Comparison of ENCODE assay signal across 8 cellular contexts in genomic region chr2:166494140-166494544, GRCh38. TPM values are rescaled to one million over a fixed set of nuclear protein-coding genes. Genes with fewer than 3 reads are reported as not detected.
DNase-seq lines count a peak whose midpoint lies in the region; TF ChIP-seq lines count a peak whose summit lies in the region.

Gene SCN7A, minus strand, starts transcription at chr2:166494249. Its CDS starts 16,553 bp downstream, at chr2:166477696.

- no peak for TF ChIP-seq CTCF in fibroblast of villous mesenchyme (IDR thresholded peaks at IDR 0.05; ENCODE audit: insufficient read depth, low read depth, low read length)

- peak; percentile 56 for DNase-seq in DMS153 (lab: John Stamatoyannopoulos, UW)
- DNase-seq in NCI-H82 treated with DMSO at 0.1 percent for 48 hours (lab: John Stamatoyannopoulos, UW; ENCODE audit: unreplicated experiment): peak; percentile 32
- DNase-seq in fibroblast of villous mesenchyme (ENCODE audit: low read depth): peak; percentile 27
- DNase-seq in nucleus accumbens (lab: John Stamatoyannopoulos, UW): peak in 31 of 56 donors; percentile 1 to 63 (median 11)
- no peak for DNase-seq in Kasumi-1 (lab: John Stamatoyannopoulos, UW)
- DNase-seq in effector CD8-positive, alpha-beta T cell (lab: John Stamatoyannopoulos, UW): no peak
- DNase-seq in UCSD-AML1 (lab: John Stamatoyannopoulos, UW; ENCODE audit: unreplicated experiment): no peak
- DNase-seq in GDM1 (lab: John Stamatoyannopoulos, UW): no peak

- no peak within 1 kb of the TSS for H3K4me3 ChIP-seq in fibroblast of villous mesenchyme (ENCODE audit: low read depth, low read length)

RNA-seq across cellular contexts. Expression of gene SCN7A, which starts in this region (rescaled TPM):
- total RNA-seq in fibroblast of villous mesenchyme: under 0.01 and 0.32 TPM in 2 replicates

Comparison
In these comparisons a context has a peak if more than half of its experiments do, and no peak if none do; other contexts are left out.
1. Peak in DNase-seq in fibroblast of villous mesenchyme; RNA of the gene not detected or under 1 TPM.
2. DNase-seq: peak in DMS153 (single experiment), NCI-H82 treated with DMSO at 0.1 percent for 48 hours (single experiment) and nucleus accumbens (31 of 56); none in Kasumi-1 (0 of 2), effector CD8-positive, alpha-beta T cell (single experiment), UCSD-AML1 (single experiment) and GDM1 (single experiment).